Comparison of ENCODE assay signal across 10 cellular contexts in the genomic region with DNA sequence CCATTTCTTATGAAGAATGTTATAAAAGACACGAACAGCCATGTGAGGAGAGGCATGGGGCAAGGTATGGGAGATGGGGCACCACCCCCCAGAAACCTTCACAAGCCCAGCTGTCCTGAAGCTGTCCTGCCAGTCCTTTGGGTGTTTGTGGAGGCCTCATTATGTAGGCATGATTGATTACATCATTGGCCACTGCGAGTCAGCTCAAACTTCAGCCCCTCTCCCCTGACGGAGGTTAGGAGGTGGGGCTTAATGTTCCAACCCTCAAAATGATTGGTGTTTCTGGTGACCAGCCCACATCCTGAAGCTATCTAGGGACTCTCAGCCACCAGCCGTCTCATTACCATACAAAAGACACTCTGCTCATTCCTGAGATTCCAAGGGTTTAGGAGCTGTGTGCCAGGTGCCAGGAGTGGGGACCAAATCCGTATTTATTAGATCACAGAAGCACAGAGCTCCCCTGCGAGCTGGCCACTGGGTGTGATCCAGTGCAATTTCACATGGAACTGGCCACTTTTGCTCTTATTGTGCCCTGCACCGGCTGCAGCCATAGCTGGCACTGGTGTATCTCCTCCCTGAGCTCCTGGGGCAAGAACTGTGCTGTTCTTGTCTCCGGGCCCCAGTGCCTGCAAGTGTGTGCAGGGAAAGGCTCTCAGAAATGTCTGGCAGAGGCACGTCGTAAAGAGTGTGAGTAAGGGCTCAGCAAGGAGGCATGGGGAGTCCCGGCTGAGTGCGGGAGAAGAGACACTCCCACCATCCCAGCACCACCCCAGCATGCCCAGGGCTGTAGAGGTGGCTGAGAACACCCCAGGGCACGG. TPM values are rescaled to one million over a fixed set of nuclear protein-coding genes. Genes with fewer than 3 reads are reported as not detected.
DNase-seq lines count a peak whose midpoint lies in the region; ATAC-seq and TF ChIP-seq lines count a peak whose summit lies in the region.
"Had no signal": no experiment of that assay in that cellular context is flagged by ENCODE, and none has a peak within 500 bp of the region (broad histone marks: within the 10 kb centered on the region; RNA-seq: fewer than 3 reads in every experiment).

No MANE protein-coding gene starts in this region.

- H3K36me3 ChIP-seq in smooth muscle cell (ENCODE audit: low read depth) (no peaks in the 10 kb centered on the region), transverse colon (no peaks in the 10 kb centered on the region)

- H3K4me1 ChIP-seq in smooth muscle cell (ENCODE audit: low read depth) (peaks cover 52% of the 10 kb centered on the region), transverse colon (peaks cover 17 to 30% (median 23%) of the 10 kb centered on the region in 4 donors)

- H3K79me2 ChIP-seq in smooth muscle cell (ENCODE audit: low read depth), result no peaks in the 10 kb centered on the region

- intact Hi-C loops in transverse colon (cut with DNase I; ENCODE audit: low total_unique reads), result no loop called here

- CTCF ChIA-PET in RWPE1 (lab: Yijun Ruan, JAX), result interaction anchor here (0.6 to 0.9 kb wide), 2 partner anchors 17 to 41 kb away, joined by 3 read pairs; no protein-coding TSS in a partner anchor

- H3K27ac ChIP-seq in RWPE1 (peak overlapping the region; percentile 77), smooth muscle cell (ENCODE audit: low read depth) (no peak overlapping the region), transverse colon (no peak overlapping the region)

- WGBS in smooth muscle cell (ENCODE audit: low lambda C conversion rate), result 18% methylated on average over 13 of the region's 13 CpGs
- 70 to 100% methylated on average over 1 to 13 of the region's 13 CpGs for WGBS in transverse colon (ENCODE audit: low coverage in 1 of 2), 2 donors

- TF ChIP-seq CTCF in RWPE1 (conservative IDR thresholded peaks at IDR 0.05; ENCODE audit: low read depth), result no peak
- no peak for TF ChIP-seq CTCF in smooth muscle cell (IDR thresholded peaks at IDR 0.05; ENCODE audit: borderline replicate concordance, insufficient read depth, poor library complexity, severe bottlenecking)
- TF ChIP-seq CTCF in transverse colon (IDR thresholded peaks at IDR 0.05), result no peak

- no peak for TF ChIP-seq EP300 in transverse colon (IDR thresholded peaks at IDR 0.05; ENCODE audit: low read depth)

- H3K9me3 ChIP-seq in smooth muscle cell (replicated peaks; ENCODE audit: low read depth) (no peaks in the 10 kb centered on the region), transverse colon (no peaks in the 10 kb centered on the region)

- no peaks in the 10 kb centered on the region for H3K27me3 ChIP-seq in smooth muscle cell (ENCODE audit: low read depth)
- H3K27me3 ChIP-seq in transverse colon, result no peaks in the 10 kb centered on the region

- POLR2A ChIA-PET in RWPE1 (lab: Yijun Ruan, JAX; ENCODE audit: low non-redundant PET), result interaction anchor here (0.5 kb wide), 1 partner anchor 99 kb away, joined by 3 read pairs; no protein-coding TSS in a partner anchor

- in situ Hi-C loops in transverse colon (cut with MboI; ENCODE audit: low pct_ligation_motif_present in 1 of 4, low pct_unique_long_range_greater_than_20kb in 1 of 4, low sequenced_read_pairs in 3 of 4), result no loop called here

- peaks cover 3% of the 10 kb centered on the region for H3F3A ChIP-seq in smooth muscle cell (ENCODE audit: low read depth)

- H3K4me3 ChIP-seq in smooth muscle cell (no peak overlapping the region), transverse colon (no peak overlapping the region)

- no peak overlapping the region for H3K9ac ChIP-seq in smooth muscle cell (ENCODE audit: low read depth)

- peak; percentile 13 for DNase-seq in NCI-H510A treated with DMSO at 0.1 percent for 48 hours (lab: John Stamatoyannopoulos, UW)
- no peak for DNase-seq in NCI-H510A (lab: John Stamatoyannopoulos, UW)
- peak; percentile 44 for DNase-seq in RWPE1 (ENCODE audit: low spot score)
- DNase-seq in glomerular visceral epithelial cell (ENCODE audit: extremely low spot score), result peak; percentile 59
- DNase-seq in smooth muscle cell (lab: John Stamatoyannopoulos, UW; ENCODE audit: unreplicated experiment), result no peak
- DNase-seq in transverse colon, result no peak
- DNase-seq in activated CD8-positive, alpha-beta memory T cell treated with anti-CD3 and anti-CD28 coated beads, Interleukin-2, amount 50 U/mL, for 48 hours, result no peak
- DNase-seq: activated naive CD4-positive, alpha-beta T cell treated with anti-CD3 and anti-CD28 coated beads, Interleukin-2, amount 50 U/mL, for 16 hours; NCI-H1436 had no signal

- no peak overlapping the region for H2AFZ ChIP-seq in smooth muscle cell (ENCODE audit: low read depth)

- TF ChIP-seq POLR2A in GM18505 (IDR thresholded peaks at IDR 0.05; ENCODE audit: borderline replicate concordance, extremely low read depth, insufficient read depth, insufficient read length) (no peak), transverse colon (IDR thresholded peaks at IDR 0.05) (no peak)

- ATAC-seq in GM18505 (IDR thresholded peaks at IDR 0.05; ENCODE audit: unreplicated experiment), result no peak

- peaks cover 11% of the 10 kb centered on the region for H4K20me1 ChIP-seq in smooth muscle cell (ENCODE audit: low read depth)

- H3K4me2 ChIP-seq in smooth muscle cell, result peak overlapping the region; percentile 18

RNA-seq across cellular contexts. Expression of a gene that starts 10.5 kb away (rescaled TPM):
- total RNA-seq in smooth muscle cell (3.2 and 8.4 TPM in 2 replicates), transverse colon (1 to 10 TPM; 2.3 to 9.4 (median 2.8) TPM)
- 2.9 and 6.8 TPM in 2 replicates for polyA plus RNA-seq in smooth muscle cell

Comparison
In these comparisons a context has a peak if more than half of its experiments do, and no peak if none do; other contexts are left out.
1. DNase-seq: peak in NCI-H510A treated with DMSO at 0.1 percent for 48 hours (single experiment), RWPE1 (single experiment) and glomerular visceral epithelial cell (single experiment); none in NCI-H510A (single experiment), smooth muscle cell (single experiment), transverse colon (single experiment) and activated CD8-positive, alpha-beta memory T cell treated with anti-CD3 and anti-CD28 coated beads, Interleukin-2, amount 50 U/mL, for 48 hours (single experiment).